In genomic region chr4:55437356-55437796, GRCh38 we compare ENCODE assay signal across 15 cellular contexts. TPM values are rescaled to one million over a fixed set of nuclear protein-coding genes. Genes with fewer than 3 reads are reported as not detected.
A peak's percentile ranks its signal among the peaks of the same experiment; 100 is the strongest.
DNase-seq lines count a peak whose midpoint lies in the region; ATAC-seq and TF ChIP-seq lines count a peak whose summit lies in the region.
"Had no signal": no experiment of that assay in that cellular context is flagged by ENCODE, and none has a peak within 500 bp of the region (broad histone marks: within the 10 kb centered on the region; RNA-seq: fewer than 3 reads in every experiment).

No MANE protein-coding gene starts in this region.

- peaks cover 70% of the 10 kb centered on the region for H3K36me3 Mint-ChIP-seq in stimulated activated effector memory CD8-positive, alpha-beta T cell treated with anti-CD3 and anti-CD28 coated beads, Interleukin-12 subunit alpha, Interleukin-12 subunit beta, amount 100 ng/mL, for 72 hours

- H3K27ac ChIP-seq in OCI-LY7 (ENCODE audit: low read depth, low read length, poor library complexity, severe bottlenecking), result no peak overlapping the region
- H3K27ac ChIP-seq: SK-N-MC had no signal

- H4K20me1 ChIP-seq in OCI-LY7 (ENCODE audit: insufficient read depth, low read length), result no peaks in the 10 kb centered on the region; the same call in 1 of the 2 replicates

- CTCF ChIA-PET in OCI-LY7 (lab: Charles Lee; ENCODE audit: unreplicated experiment), result no interaction called here

- TF ChIP-seq CTCF in astrocyte of the spinal cord (IDR thresholded peaks at IDR 0.05; ENCODE audit: low read depth, low read length), result no peak
- no peak for TF ChIP-seq CTCF in fibroblast of pulmonary artery (IDR thresholded peaks at IDR 0.05; ENCODE audit: low read length, missing control alignments)
- no peak for TF ChIP-seq CTCF in OCI-LY7 (conservative IDR thresholded peaks at IDR 0.05; ENCODE audit: low read length)

- H3K9me2 ChIP-seq in OCI-LY7 (ENCODE audit: insufficient read depth, low read length), result no peaks in the 10 kb centered on the region

- H3K4me3 Mint-ChIP-seq in stimulated activated effector memory CD8-positive, alpha-beta T cell treated with anti-CD3 and anti-CD28 coated beads, Interleukin-12 subunit alpha, Interleukin-12 subunit beta, amount 100 ng/mL, for 72 hours, result no peak overlapping the region
- H3K4me3 Mint-ChIP-seq: activated naive CD4-positive, alpha-beta T cell treated with anti-CD3 and anti-CD28 coated beads for 36 hours; WTC11 had no signal

- H3K9me3 Mint-ChIP-seq in stimulated activated effector memory CD8-positive, alpha-beta T cell treated with anti-CD3 and anti-CD28 coated beads, Interleukin-12 subunit alpha, Interleukin-12 subunit beta, amount 100 ng/mL, for 72 hours, result no peaks in the 10 kb centered on the region
- H3K9me3 Mint-ChIP-seq: activated naive CD4-positive, alpha-beta T cell treated with anti-CD3 and anti-CD28 coated beads for 36 hours; WTC11 had no signal

- peaks cover 49% of the 10 kb centered on the region for H3K36me3 ChIP-seq in OCI-LY7 (ENCODE audit: insufficient read depth, low read length)

- no peak overlapping the region for H2AFZ ChIP-seq in OCI-LY7 (ENCODE audit: low read length)

- no TSS peak for BruUV-seq in OCI-LY7 (replicated peaks; lab: Mats Ljungman, UMichigan)

- peak overlapping the region; percentile 1 for H3K27ac Mint-ChIP-seq in stimulated activated effector memory CD8-positive, alpha-beta T cell treated with anti-CD3 and anti-CD28 coated beads, Interleukin-12 subunit alpha, Interleukin-12 subunit beta, amount 100 ng/mL, for 72 hours
- H3K27ac Mint-ChIP-seq: activated naive CD4-positive, alpha-beta T cell treated with anti-CD3 and anti-CD28 coated beads for 36 hours; WTC11 had no signal

- POLR2A ChIA-PET in OCI-LY7 (lab: Charles Lee), result interaction anchor here (0.5 to 2.0 kb wide), 9 partner anchors 20 to 1126 kb away, joined by 3 to 6 read pairs (median 4); no protein-coding TSS in a partner anchor

- in situ Hi-C loops in astrocyte of the spinal cord (cut with HindIII; ENCODE audit: low sequenced_read_pairs), result no loop called here

- intact Hi-C loops in OCI-LY7 (cut with micrococcal nuclease; ENCODE audit: unreplicated experiment), result no loop called here

- no peaks in the 10 kb centered on the region for H3K9me3 ChIP-seq in OCI-LY7 (ENCODE audit: low read length)

- peaks cover 21% of the 10 kb centered on the region for H3K4me1 Mint-ChIP-seq in stimulated activated effector memory CD8-positive, alpha-beta T cell treated with anti-CD3 and anti-CD28 coated beads, Interleukin-12 subunit alpha, Interleukin-12 subunit beta, amount 100 ng/mL, for 72 hours

- ATAC-seq in stimulated activated effector memory CD8-positive, alpha-beta T cell treated with anti-CD3 and anti-CD28 coated beads, Interleukin-12 subunit alpha, Interleukin-12 subunit beta, amount 100 ng/mL, for 72 hours, result no peak
- ATAC-seq: GM12878, WTC11 had no signal

- peak; percentile 12 for DNase-seq in LoVo (ENCODE audit: low spot score)
- DNase-seq in astrocyte of the spinal cord (ENCODE audit: low read depth, low spot score), result peak; percentile 48
- DNase-seq in fibroblast of pulmonary artery (ENCODE audit: low read depth), result peak; percentile 27
- DNase-seq in stimulated activated effector memory CD8-positive, alpha-beta T cell treated with anti-CD3 and anti-CD28 coated beads, Interleukin-12 subunit alpha, Interleukin-12 subunit beta, amount 100 ng/mL, for 72 hours (ENCODE audit: low spot score in 2 of 2), result no peak
- no peak for DNase-seq in OCI-LY7 (ENCODE audit: low spot score)
- DNase-seq in UCSD-AML1 (lab: John Stamatoyannopoulos, UW; ENCODE audit: unreplicated experiment), result no peak
- DNase-seq in retina, result no peak
- DNase-seq: activated naive CD4-positive, alpha-beta T cell treated with anti-CD3 and anti-CD28 coated beads for 36 hours; C1 segment of cervical spinal cord; caudate nucleus; NCI-H1417 treated with DMSO at 0.1 percent for 48 hours; NCI-H345 had no signal

- no peaks in the 10 kb centered on the region for H3K79me2 ChIP-seq in OCI-LY7 (ENCODE audit: insufficient read depth, low read depth, low read length)

- H3K4me2 ChIP-seq in OCI-LY7 (ENCODE audit: low read length), result no peak overlapping the region

- H3K4me1 ChIP-seq in OCI-LY7 (ENCODE audit: insufficient read depth, low read length, poor library complexity, severe bottlenecking), result no peaks in the 10 kb centered on the region

- no peak overlapping the region for H3K4me3 ChIP-seq in astrocyte of the spinal cord (ENCODE audit: low read depth, low read length)
- H3K4me3 ChIP-seq in fibroblast of pulmonary artery (replicated peaks; ENCODE audit: low read depth, low read length), result no peak overlapping the region
- no peak overlapping the region for H3K4me3 ChIP-seq in OCI-LY7 (ENCODE audit: low read depth, low read length, poor library complexity, severe bottlenecking)
- H3K4me3 ChIP-seq: GM12878, SK-N-MC had no signal

RNA-seq across cellular contexts. Expression of gene TMEM165, which starts 41.6 kb away (rescaled TPM):
- 67.1 and 70.8 TPM in 2 replicates for total RNA-seq in OCI-LY7 (2014; rRNA removed; shearing (Covaris generic))
- total RNA-seq in OCI-LY7 (2022), result 86.1 and 94.0 TPM in 2 replicates

Comparison
In these comparisons a context has a peak if more than half of its experiments do, and no peak if none do; other contexts are left out.
1. DNase-seq: peak in LoVo (single experiment), astrocyte of the spinal cord (single experiment) and fibroblast of pulmonary artery (single experiment); none in stimulated activated effector memory CD8-positive, alpha-beta T cell treated with anti-CD3 and anti-CD28 coated beads, Interleukin-12 subunit alpha, Interleukin-12 subunit beta, amount 100 ng/mL, for 72 hours (0 of 2), OCI-LY7 (single experiment), UCSD-AML1 (single experiment) and retina (single experiment).